9 cellular contexts compared by ENCODE assay signal in the genomic region with DNA sequence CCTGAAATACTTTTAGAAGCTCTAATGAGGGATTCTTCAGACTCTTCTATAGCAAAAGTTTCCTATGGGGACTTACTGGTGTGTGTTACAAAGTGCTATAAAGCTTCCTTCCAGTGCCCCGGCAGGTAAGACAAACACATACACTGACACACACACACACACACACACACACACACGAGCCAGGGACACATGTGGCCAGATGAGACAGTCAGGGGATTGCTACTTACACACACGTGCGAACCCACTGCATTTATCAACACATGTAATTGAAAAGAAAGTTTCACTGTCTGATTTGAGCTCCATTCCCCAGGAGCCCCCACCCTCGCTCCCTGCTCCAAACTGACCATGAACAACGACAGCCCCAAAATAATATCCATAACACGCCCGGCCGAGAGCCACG.
DNase-seq lines count a peak whose midpoint lies in the region; ATAC-seq and TF ChIP-seq lines count a peak whose summit lies in the region.
"Had no signal": no experiment of that assay in that cellular context is flagged by ENCODE, and none has a peak within 500 bp of the region (broad histone marks: within the 10 kb centered on the region; RNA-seq: fewer than 3 reads in every experiment).

No MANE protein-coding gene starts in this region.

- H3K9me3 Mint-ChIP-seq in activated naive CD4-positive, alpha-beta T cell treated with anti-CD3 and anti-CD28 coated beads, Interleukin-2, amount 50 U/mL, for 24 hours = no peaks in the 10 kb centered on the region

- H3K36me3 ChIP-seq in colonic mucosa (no peaks in the 10 kb centered on the region), upper lobe of left lung (no peaks in the 10 kb centered on the region)

- H3K9me3 ChIP-seq in colonic mucosa = no peaks in the 10 kb centered on the region
- no peaks in the 10 kb centered on the region for H3K9me3 ChIP-seq in upper lobe of left lung

- peaks cover 4% of the 10 kb centered on the region for H3K4me1 ChIP-seq in colonic mucosa
- H3K4me1 ChIP-seq in upper lobe of left lung = peaks cover 22 to 46% (median 28%) of the 10 kb centered on the region in 4 donors

- peak overlapping the region; percentile 43 for H3K4me3 ChIP-seq in colonic mucosa
- peak overlapping the region; percentile 14 to 56 (median 48) for H3K4me3 ChIP-seq in upper lobe of left lung

- no peak for TF ChIP-seq POLR2A in upper lobe of left lung (IDR thresholded peaks at IDR 0.05)

- TF ChIP-seq CTCF in colonic mucosa (IDR thresholded peaks at IDR 0.05) (no peak), upper lobe of left lung (IDR thresholded peaks at IDR 0.05) (no peak), GM20000 (IDR thresholded peaks at IDR 0.05; ENCODE audit: extremely low read depth, missing control alignments) (no peak)

- peak overlapping the region; percentile 83 for H3K4me3 Mint-ChIP-seq in activated naive CD4-positive, alpha-beta T cell treated with anti-CD3 and anti-CD28 coated beads, Interleukin-2, amount 50 U/mL, for 24 hours

- TF ChIP-seq EP300 in upper lobe of left lung (IDR thresholded peaks at IDR 0.05) = no peak

- WGBS in upper lobe of left lung, 2 donors = 42 to 44% methylated on average over 7 to 10 of the region's 10 CpGs

- H3K27ac ChIP-seq in colonic mucosa (peak overlapping the region; percentile 54), upper lobe of left lung (peak overlapping the region; percentile 38 to 71 (median 61))

- peaks cover 21% of the 10 kb centered on the region for H3K4me1 Mint-ChIP-seq in activated naive CD4-positive, alpha-beta T cell treated with anti-CD3 and anti-CD28 coated beads, Interleukin-2, amount 50 U/mL, for 24 hours

- H3K27ac Mint-ChIP-seq in activated naive CD4-positive, alpha-beta T cell treated with anti-CD3 and anti-CD28 coated beads, Interleukin-2, amount 50 U/mL, for 24 hours = no peak overlapping the region

- peak overlapping the region in 1 of 2 donors; percentile 84 for H3K9ac ChIP-seq in colonic mucosa (ENCODE audit: low read depth in 2 of 2, low read length in 2 of 2)

- no peak for DNase-seq in activated naive CD4-positive, alpha-beta T cell (lab: John Stamatoyannopoulos, UW)
- DNase-seq in colonic mucosa = peak; percentile 46
- peak; percentile 27 to 44 for DNase-seq in lung microvascular endothelial cell (ENCODE audit: low read depth in 2 of 2)
- no peak for DNase-seq in upper lobe of left lung
- DNase-seq in sciatic nerve (ENCODE audit: low spot score) = no peak
- DNase-seq in iPS-NIHi7 (ENCODE audit: extremely low spot score) = no peak
- DNase-seq in GM20000 (ENCODE audit: low spot score) = no peak
- DNase-seq: COR-L47 had no signal

- H3K27me3 Mint-ChIP-seq in activated naive CD4-positive, alpha-beta T cell treated with anti-CD3 and anti-CD28 coated beads, Interleukin-2, amount 50 U/mL, for 24 hours = peaks cover 6% of the 10 kb centered on the region

- intact Hi-C loops in colonic mucosa (cut with DNase I) (no loop called here), sciatic nerve (cut with DNase I) (no loop called here)

- no peaks in the 10 kb centered on the region for H3K36me3 Mint-ChIP-seq in activated naive CD4-positive, alpha-beta T cell treated with anti-CD3 and anti-CD28 coated beads, Interleukin-2, amount 50 U/mL, for 24 hours

- H3K27me3 ChIP-seq in colonic mucosa (no peaks in the 10 kb centered on the region), upper lobe of left lung (no peaks in the 10 kb centered on the region)

- ATAC-seq in upper lobe of left lung (ENCODE audit: low FRiP score in 2 of 2) (no peak), sciatic nerve (no peak)

Comparison
In these comparisons a context has a peak if more than half of its experiments do, and no peak if none do; other contexts are left out.
1. DNase-seq: peak in colonic mucosa (single experiment) and lung microvascular endothelial cell (2 of 2); none in activated naive CD4-positive, alpha-beta T cell (0 of 4), upper lobe of left lung (0 of 2), sciatic nerve (single experiment), iPS-NIHi7 (single experiment) and GM20000 (single experiment).